In the genomic region with DNA sequence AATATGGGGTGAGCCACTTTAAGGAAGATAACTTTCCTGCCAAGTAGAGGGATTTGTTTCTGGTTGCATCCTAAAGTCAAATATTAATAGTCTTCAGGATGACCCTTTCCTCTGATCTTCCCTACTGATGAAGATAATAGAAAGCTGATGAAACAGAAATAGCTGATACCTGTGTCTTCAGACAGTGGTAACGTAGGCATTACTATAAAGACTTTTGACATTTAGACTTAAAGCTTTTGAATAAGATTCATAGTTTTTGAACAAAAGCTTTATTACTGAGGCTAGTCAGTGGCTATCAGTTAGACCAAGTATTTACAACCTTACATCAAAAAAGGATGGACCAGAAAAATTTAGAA, we compare ENCODE assay signal across 9 cellular contexts. TPM values are rescaled to one million over a fixed set of nuclear protein-coding genes. Genes with fewer than 3 reads are reported as not detected.
DNase-seq lines count a peak whose midpoint lies in the region; ATAC-seq, FAIRE-seq and TF ChIP-seq lines count a peak whose summit lies in the region.
"Had no signal": no experiment of that assay in that cellular context is flagged by ENCODE, and none has a peak within 500 bp of the region (broad histone marks: within the 10 kb centered on the region; RNA-seq: fewer than 3 reads in every experiment).

No MANE protein-coding gene starts in this region.

- H3K27me3 ChIP-seq in right lobe of liver (no peaks in the 10 kb centered on the region), thymus (ENCODE audit: control insufficient read depth, insufficient read depth) (no peaks in the 10 kb centered on the region)

- H3K27ac ChIP-seq in right lobe of liver (peak overlapping the region; percentile 87 to 95 (median 93)), thymus (ENCODE audit: low read depth) (no peak overlapping the region)

- peak overlapping the region; percentile 74 for H3K4me3 ChIP-seq in astrocyte of the spinal cord (ENCODE audit: low read depth, low read length)
- peak overlapping the region; percentile 61 to 69 (median 65) for H3K4me3 ChIP-seq in right lobe of liver
- peak overlapping the region; percentile 81 for H3K4me3 ChIP-seq in thymus (ENCODE audit: low read length)

- CTCF ChIA-PET in activated CD8-positive, alpha-beta memory T cell treated with anti-CD3 and anti-CD28 coated beads, Interleukin-2, amount 10 ng/mL, durations not matched to agents 7 days and 5 days (lab: Charles Lee) = interaction anchor here (0.6 to 6.8 kb wide), 9 partner anchors 9 to 265 kb away, joined by 3 to 37 read pairs (median 4); no protein-coding TSS in a partner anchor

- TF ChIP-seq CTCF in astrocyte of the spinal cord (IDR thresholded peaks at IDR 0.05; ENCODE audit: low read depth, low read length) (no peak), right lobe of liver (IDR thresholded peaks at IDR 0.05) (no peak), D721Med (IDR thresholded peaks at IDR 0.05; ENCODE audit: insufficient read depth, missing control alignments) (no peak)

- H3K9me3 Mint-ChIP-seq in activated CD8-positive, alpha-beta memory T cell treated with anti-CD3 and anti-CD28 coated beads, Interleukin-2, amount 10 ng/mL, durations not matched to agents 7 days and 5 days (ENCODE audit: low read depth) = no peaks in the 10 kb centered on the region

- peak overlapping the region; percentile 100 for H3K27ac Mint-ChIP-seq in activated CD8-positive, alpha-beta memory T cell treated with anti-CD3 and anti-CD28 coated beads, Interleukin-2, amount 10 ng/mL, durations not matched to agents 7 days and 5 days

- in situ Hi-C loops in astrocyte of the spinal cord (cut with HindIII; ENCODE audit: low sequenced_read_pairs) = no loop called here

- H3K9me3 ChIP-seq in right lobe of liver (no peaks in the 10 kb centered on the region), thymus (ENCODE audit: control insufficient read depth) (no peaks in the 10 kb centered on the region)

- H3K27me3 Mint-ChIP-seq in activated CD8-positive, alpha-beta memory T cell treated with anti-CD3 and anti-CD28 coated beads, Interleukin-2, amount 10 ng/mL, durations not matched to agents 7 days and 5 days = no peaks in the 10 kb centered on the region

- peaks cover 70% of the 10 kb centered on the region for H3K4me1 Mint-ChIP-seq in activated CD8-positive, alpha-beta memory T cell treated with anti-CD3 and anti-CD28 coated beads, Interleukin-2, amount 10 ng/mL, durations not matched to agents 7 days and 5 days

- 55% methylated on average over 1 of the region's 1 CpG for WGBS in right lobe of liver (ENCODE audit: insufficient coverage, low coverage, low lambda C conversion rate, missing lambda C conversion rate)
- 88% methylated on average over 1 of the region's 1 CpG for WGBS in thymus

- peaks cover 0 to 17% (median 0%) of the 10 kb centered on the region in 4 donors for H3K4me1 ChIP-seq in right lobe of liver
- H3K4me1 ChIP-seq in thymus (ENCODE audit: control insufficient read depth, insufficient read depth, low read length) = peaks cover 18% of the 10 kb centered on the region

- intact Hi-C loops in right lobe of liver (cut with DNase I) = no loop called here

- peak overlapping the region; percentile 92 for H3K4me3 Mint-ChIP-seq in activated CD8-positive, alpha-beta memory T cell treated with anti-CD3 and anti-CD28 coated beads, Interleukin-2, amount 10 ng/mL, durations not matched to agents 7 days and 5 days

- TF ChIP-seq POLR2A in right lobe of liver (IDR thresholded peaks at IDR 0.05) = no peak

- no peak for DNase-seq in activated CD8-positive, alpha-beta memory T cell treated with anti-CD3 and anti-CD28 coated beads, Interleukin-2, amount 10 ng/mL, durations not matched to agents 7 days and 5 days
- no peak for DNase-seq in activated CD8-positive, alpha-beta memory T cell treated with anti-CD3 and anti-CD28 coated beads for 24 hours
- DNase-seq in astrocyte of the spinal cord (ENCODE audit: low read depth, low spot score) = no peak
- DNase-seq in right lobe of liver = no peak
- no peak for DNase-seq in central memory CD4-positive, alpha-beta T cell
- no peak for DNase-seq in D721Med (ENCODE audit: insufficient read length, low spot score)
- DNase-seq: AML-193 had no signal

- H3K36me3 Mint-ChIP-seq in activated CD8-positive, alpha-beta memory T cell treated with anti-CD3 and anti-CD28 coated beads, Interleukin-2, amount 10 ng/mL, durations not matched to agents 7 days and 5 days = peaks cover 42% of the 10 kb centered on the region

- FAIRE-seq in D721Med (lab: Jason Lieb, UNC) = no peak

- no peak for ATAC-seq in activated CD8-positive, alpha-beta memory T cell treated with anti-CD3 and anti-CD28 coated beads, Interleukin-2, amount 10 ng/mL, durations not matched to agents 7 days and 5 days
- no peak for ATAC-seq in right lobe of liver
- ATAC-seq in GM21526 (IDR thresholded peaks at IDR 0.05; ENCODE audit: low FRiP score, unreplicated experiment) = no peak

- H3K36me3 ChIP-seq in right lobe of liver = no peaks in the 10 kb centered on the region
- H3K36me3 ChIP-seq in thymus (ENCODE audit: control insufficient read depth, insufficient read depth) = no peaks in the 10 kb centered on the region

RNA-seq across cellular contexts. Expression of gene NEDD9, which starts 1.4 kb away (rescaled TPM):
- total RNA-seq in activated CD8-positive, alpha-beta memory T cell treated with anti-CD3 and anti-CD28 coated beads, Interleukin-2, amount 10 ng/mL, durations not matched to agents 7 days and 5 days = 100 to 1,000 TPM in 1 of 2 experiments, 10 to 100 TPM in 1; 84.5 to 114 TPM
- 10 to 100 TPM in 4 of 6 experiments, 1 to 10 TPM in 2; 5.1 to 59.8 (median 26.2) TPM for total RNA-seq in right lobe of liver
- 15.0 TPM for polyA plus RNA-seq in thymus
